15 cellular contexts compared by ENCODE assay signal in the genomic region with DNA sequence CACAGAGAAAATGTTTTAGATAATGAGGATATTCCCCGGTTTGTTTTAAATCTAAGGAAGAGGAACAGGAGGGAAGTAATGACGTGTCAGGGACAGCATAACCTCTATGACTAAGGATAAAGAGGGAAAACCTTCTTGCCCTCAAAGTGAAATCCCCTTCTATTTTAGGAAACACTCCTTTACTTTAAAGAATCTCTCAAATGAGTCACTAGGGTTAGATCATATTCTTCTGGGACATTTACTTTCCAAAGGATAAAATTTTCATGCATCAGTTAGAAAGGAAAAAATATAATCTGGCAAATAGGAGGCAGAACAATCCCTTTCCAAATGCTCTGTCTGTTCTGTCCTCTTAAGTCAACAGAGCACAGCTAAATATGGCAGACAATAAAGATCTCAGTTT. TPM values are rescaled to one million over a fixed set of nuclear protein-coding genes. Genes with fewer than 3 reads are reported as not detected.
DNase-seq lines count a peak whose midpoint lies in the region; ATAC-seq, FAIRE-seq and TF ChIP-seq lines count a peak whose summit lies in the region.
"Had no signal": no experiment of that assay in that cellular context is flagged by ENCODE, and none has a peak within 500 bp of the region (broad histone marks: within the 10 kb centered on the region; RNA-seq: fewer than 3 reads in every experiment).

No MANE protein-coding gene starts in this region.

- H2AFZ ChIP-seq in PC-3 (ENCODE audit: low read length) (no peak overlapping the region), osteoblast (ENCODE audit: low read length) (no peak overlapping the region), HepG2 (ENCODE audit: low read length) (no peak overlapping the region)

- POLR2A ChIA-PET in PC-3 (lab: Charles Lee; ENCODE audit: unreplicated experiment) (interaction anchor here (0.7 kb wide), 1 partner anchor 330 kb away, joined by 5 read pairs; no protein-coding TSS in a partner anchor), HepG2 (lab: Yijun Ruan, JAX) (no interaction called here)
- POLR2A ChIA-PET in activated CD4-positive, alpha-beta T cell treated with anti-CD3 and anti-CD28 coated beads, Interleukin-2, amount 10 ng/mL, durations not matched to agents 7 days and 5 days (lab: Charles Lee): no interaction called here

- H3K36me3 Mint-ChIP-seq in activated CD4-positive, alpha-beta T cell treated with anti-CD3 and anti-CD28 coated beads, Interleukin-2, amount 10 ng/mL, durations not matched to agents 7 days and 5 days (ENCODE audit: low read depth): no peaks in the 10 kb centered on the region
- H3K36me3 Mint-ChIP-seq: T-cell had no signal

- TF ChIP-seq CTCF in PC-3 (conservative IDR thresholded peaks at IDR 0.05; ENCODE audit: low read depth, low read length) (no peak), epithelial cell of proximal tubule (conservative IDR thresholded peaks at IDR 0.05; ENCODE audit: low read depth, low read length) (no peak), osteoblast (IDR thresholded peaks at IDR 0.05; ENCODE audit: extremely low read depth, low read depth, low read length) (no peak), HepG2 (CRISPR knock-in tag; IDR thresholded peaks at IDR 0.05) (no peak)

- no peaks in the 10 kb centered on the region for H3K9me3 Mint-ChIP-seq in activated CD4-positive, alpha-beta T cell treated with anti-CD3 and anti-CD28 coated beads, Interleukin-2, amount 10 ng/mL, durations not matched to agents 7 days and 5 days

- H3K27me3 ChIP-seq in PC-3 (ENCODE audit: low read length) (no peaks in the 10 kb centered on the region), osteoblast (ENCODE audit: insufficient read depth, low read length) (no peaks in the 10 kb centered on the region), HepG2 (ENCODE audit: control insufficient read depth in 1 of 2, insufficient read depth in 2 of 2, low read length in 2 of 2) (no peaks in the 10 kb centered on the region)
- H3K27me3 ChIP-seq: upper lobe of right lung had no signal

- H3K27ac ChIP-seq in PC-3 (ENCODE audit: low read length) (peak overlapping the region; percentile 77), osteoblast (ENCODE audit: low read depth, low read length) (peak overlapping the region; percentile 70), HepG2 (ENCODE audit: extremely low read length, insufficient read depth, low read length) (no peak overlapping the region)
- H3K27ac ChIP-seq: upper lobe of right lung had no signal

- H3K9me3 ChIP-seq in PC-3 (ENCODE audit: low read length) (no peaks in the 10 kb centered on the region), osteoblast (ENCODE audit: low read depth, low read length) (no peaks in the 10 kb centered on the region), HepG2 (ENCODE audit: low read length) (no peaks in the 10 kb centered on the region)

- H3K4me2 ChIP-seq in PC-3 (ENCODE audit: low read length) (peak overlapping the region; percentile 64), osteoblast (ENCODE audit: insufficient read depth, low read length) (peak overlapping the region; percentile 50), HepG2 (ENCODE audit: low read depth, low read length) (no peak overlapping the region)

- no peaks in the 10 kb centered on the region for H3K9me2 ChIP-seq in PC-3 (replicated peaks; ENCODE audit: low read length)

- BruUV-seq in PC-3 (replicated peaks; lab: Mats Ljungman, UMichigan): no TSS peak
- BruUV-seq in HepG2 (replicated peaks; lab: Mats Ljungman, UMichigan): no TSS peak

- FAIRE-seq in HepG2 (lab: Jason Lieb, UNC): no peak
- FAIRE-seq: colon, K562 had no signal

- H4K20me1 ChIP-seq in PC-3 (ENCODE audit: low read length) (no peaks in the 10 kb centered on the region), osteoblast (ENCODE audit: insufficient read depth, low read length) (no peaks in the 10 kb centered on the region), HepG2 (ENCODE audit: insufficient read depth, low read length) (no peaks in the 10 kb centered on the region)

- WGBS in HepG2 (ENCODE audit: low lambda C conversion rate): 2% methylated on average over 2 of the region's 2 CpGs

- H3F3A ChIP-seq in PC-3 (ENCODE audit: low read length, unreplicated experiment): no peaks in the 10 kb centered on the region

- CTCF ChIA-PET in PC-3 (lab: Charles Lee) (no interaction called here), HepG2 (lab: Yijun Ruan, JAX; ENCODE audit: low intra/inter-chr PET ratio, low total read pairs) (no interaction called here)
- CTCF ChIA-PET in activated CD4-positive, alpha-beta T cell treated with anti-CD3 and anti-CD28 coated beads, Interleukin-2, amount 10 ng/mL, durations not matched to agents 7 days and 5 days (lab: Charles Lee): no interaction called here

- intact Hi-C loops in PC-3 (cut with micrococcal nuclease) (loop anchor here (2.0 to 10.0 kb wide), 3 partner anchors 45 to 238 kb away; no protein-coding TSS in a partner anchor), HepG2 (cut with micrococcal nuclease; ENCODE audit: unreplicated experiment) (no loop called here)

- in situ Hi-C loops in HepG2 (cut with HindIII; ENCODE audit: extremely low pct_ligation_motif_present, low pct_unique_long_range_greater_than_20kb): no loop called here

- H3K4me1 ChIP-seq in PC-3 (ENCODE audit: insufficient read depth, low read length) (peaks cover 43% of the 10 kb centered on the region), osteoblast (ENCODE audit: insufficient read depth, low read length) (peaks cover 7% of the 10 kb centered on the region), HepG2 (ENCODE audit: insufficient read depth, low read length) (no peaks in the 10 kb centered on the region)

- no peak overlapping the region for H3K27ac Mint-ChIP-seq in activated CD4-positive, alpha-beta T cell treated with anti-CD3 and anti-CD28 coated beads, Interleukin-2, amount 10 ng/mL, durations not matched to agents 7 days and 5 days
- H3K27ac Mint-ChIP-seq: T-cell had no signal

- TF ChIP-seq EP300 in HepG2 (IDR thresholded peaks at IDR 0.05; ENCODE audit: low read depth in 2 of 2, low read length in 2 of 2): no peak
- no peak for TF ChIP-seq EP300 in HepG2 (CRISPR knock-in tag; IDR thresholded peaks at IDR 0.05; ENCODE audit: borderline replicate concordance)

- H3K79me2 ChIP-seq in PC-3 (ENCODE audit: low read length) (no peaks in the 10 kb centered on the region), osteoblast (ENCODE audit: insufficient read depth, low read length) (no peaks in the 10 kb centered on the region), HepG2 (ENCODE audit: insufficient read depth, low read length) (no peaks in the 10 kb centered on the region)

- DNase-seq in EH (ENCODE audit: low read depth) (peak; percentile 91), PC-3 (peak; percentile 86), epithelial cell of proximal tubule (ENCODE audit: low read depth) (peak; percentile 94), osteoblast (ENCODE audit: insufficient read length, low spot score, missing footprints) (peak; percentile 85), HepG2 (ENCODE audit: low spot score) (no peak), Ammon's horn (ENCODE audit: low spot score) (no peak)
- no peak for DNase-seq in activated CD4-positive, alpha-beta T cell treated with anti-CD3 and anti-CD28 coated beads, Interleukin-2, amount 10 ng/mL, durations not matched to agents 7 days and 5 days
- DNase-seq in activated CD4-positive, CD25-positive, alpha-beta regulatory T cell (lab: John Stamatoyannopoulos, UW): no peak
- DNase-seq: activated CD8-positive, alpha-beta memory T cell treated with anti-CD3 and anti-CD28 coated beads, Interleukin-2, amount 50 U/mL, for 48 hours; DND-41; occipital lobe; T-cell; upper lobe of right lung had no signal

- ATAC-seq in PC-3 (peak; percentile 78), HepG2 (no peak)
- ATAC-seq: K562, T-cell, upper lobe of right lung had no signal

- peak overlapping the region; percentile 7; the same call in 1 of the 2 replicates for H3K9ac ChIP-seq in PC-3 (ENCODE audit: low read length)
- H3K9ac ChIP-seq in HepG2 (ENCODE audit: insufficient read depth, low read depth, low read length): no peak overlapping the region

- H3K4me3 ChIP-seq in PC-3 (ENCODE audit: low read length) (no peak overlapping the region), epithelial cell of proximal tubule (ENCODE audit: low read depth, low read length) (no peak overlapping the region), osteoblast (ENCODE audit: insufficient read depth, low read length) (no peak overlapping the region), HepG2 (replicated peaks in 1 of 3; ENCODE audit: insufficient read depth in 1 of 3, low read depth in 2 of 3, low read length in 3 of 3) (no peak overlapping the region)
- H3K4me3 ChIP-seq: K562, upper lobe of right lung had no signal

- no peak overlapping the region for H3K4me3 Mint-ChIP-seq in activated CD4-positive, alpha-beta T cell treated with anti-CD3 and anti-CD28 coated beads, Interleukin-2, amount 10 ng/mL, durations not matched to agents 7 days and 5 days
- H3K4me3 Mint-ChIP-seq: T-cell had no signal

- H3K36me3 ChIP-seq in PC-3 (ENCODE audit: low read depth, low read length) (no peaks in the 10 kb centered on the region), osteoblast (ENCODE audit: insufficient read depth, low read length) (no peaks in the 10 kb centered on the region), HepG2 (replicated peaks in 1 of 2; ENCODE audit: control insufficient read depth in 1 of 2, insufficient read depth in 2 of 2, low read length in 2 of 2) (no peaks in the 10 kb centered on the region)
- H3K36me3 ChIP-seq: upper lobe of right lung had no signal

- TF ChIP-seq RAD21 in HepG2 (CRISPR knock-in tag; IDR thresholded peaks at IDR 0.05): no peak

- peaks cover 3% of the 10 kb centered on the region for H3K27me3 Mint-ChIP-seq in activated CD4-positive, alpha-beta T cell treated with anti-CD3 and anti-CD28 coated beads, Interleukin-2, amount 10 ng/mL, durations not matched to agents 7 days and 5 days

- no peak for TF ChIP-seq POLR2A in HepG2 (IDR thresholded peaks at IDR 0.05; ENCODE audit: insufficient read depth in 1 of 2, low read depth in 2 of 2, low read length in 2 of 2)

- H3K4me1 Mint-ChIP-seq in activated CD4-positive, alpha-beta T cell treated with anti-CD3 and anti-CD28 coated beads, Interleukin-2, amount 10 ng/mL, durations not matched to agents 7 days and 5 days: no peaks in the 10 kb centered on the region
- H3K4me1 Mint-ChIP-seq: T-cell had no signal

RNA-seq across cellular contexts. Expression of gene UBE2E2, which starts 43.2 kb away (rescaled TPM):
- total RNA-seq in PC-3 (2014; rRNA removed) (25.6 and 30.9 TPM in 2 replicates), epithelial cell of proximal tubule (32.5 and 98.0 TPM in 2 replicates), osteoblast (49.6 and 59.2 TPM in 2 replicates), HepG2 (2016; rRNA removed; fragmentation: Illumina TruSeq; extraction: Trizol) (0.77 and 0.81 TPM in 2 replicates)
- total RNA-seq in HepG2 (2016; cell fraction: cytosol; rRNA removed; fragmentation: Illumina TruSeq; extraction: Trizol; ENCODE audit: low read depth): 0.91 and 1.2 TPM in 2 replicates
- total RNA-seq in HepG2 (2016; cell fraction: insoluble cytoplasmic fraction; rRNA removed; fragmentation: Illumina TruSeq; extraction: Trizol): 0.73 and 2.1 TPM in 2 replicates
- total RNA-seq in HepG2 (2016; cell fraction: membrane; rRNA removed; fragmentation: Illumina TruSeq; extraction: Trizol): 1.3 and 2.3 TPM in 2 replicates
- 0.72 and 1.4 TPM in 2 replicates for total RNA-seq in HepG2 (2016; cell fraction: nucleus; rRNA removed; fragmentation: Illumina TruSeq; extraction: Trizol)
- 1.5 and 1.6 TPM in 2 replicates for polyA plus RNA-seq in HepG2 (2011; rRNA removed)
- polyA plus RNA-seq in HepG2 (2011; cell fraction: cytosol; rRNA removed): 1.4 and 2.9 TPM in 2 replicates
- polyA plus RNA-seq in HepG2 (2011; cell fraction: nucleus; rRNA removed): 1.6 and 2.5 TPM in 2 replicates
- polyA plus RNA-seq in HepG2 (2012): 1.2 and 1.6 TPM in 2 replicates
- polyA plus RNA-seq in HepG2 (2016; cell fraction: cytosol; fragmentation: Illumina TruSeq; extraction: Trizol; ENCODE audit: low read depth): 0.42 and 0.97 TPM in 2 replicates
- 0.75 and 1.1 TPM in 2 replicates for polyA plus RNA-seq in HepG2 (2016; cell fraction: insoluble cytoplasmic fraction; fragmentation: Illumina TruSeq; extraction: Trizol; ENCODE audit: low read depth)
- polyA plus RNA-seq in HepG2 (2016; cell fraction: membrane; fragmentation: Illumina TruSeq; extraction: Trizol; ENCODE audit: low read depth): 1.2 and 1.8 TPM in 2 replicates
- 0.52 and 1.6 TPM in 2 replicates for polyA plus RNA-seq in HepG2 (2016; cell fraction: nucleus; fragmentation: Illumina TruSeq; extraction: Trizol; ENCODE audit: insufficient read depth, low read depth)
- polyA minus RNA-seq in HepG2 (2011; rRNA and poly(A)+ RNA removed; ENCODE audit: low replicate concordance): 0.90 and 11.7 TPM in 2 replicates
- 0.70 and 2.5 TPM in 2 replicates for polyA minus RNA-seq in HepG2 (2011; cell fraction: cytosol; rRNA and poly(A)+ RNA removed)
- polyA minus RNA-seq in HepG2 (2011; cell fraction: nucleus; rRNA and poly(A)+ RNA removed): 2.2 and 6.5 TPM in 2 replicates
- total RNA-seq in activated CD4-positive, alpha-beta T cell treated with anti-CD3 and anti-CD28 coated beads, Interleukin-2, amount 10 ng/mL, durations not matched to agents 7 days and 5 days: 1 to 10 TPM; 1.7 to 4.7 TPM

Comparison
In these comparisons a context has a peak if more than half of its experiments do, and no peak if none do; other contexts are left out.
1. DNase-seq: peak in EH (single experiment), PC-3 (single experiment), epithelial cell of proximal tubule (single experiment) and osteoblast (single experiment); none in HepG2 (single experiment), activated CD4-positive, alpha-beta T cell treated with anti-CD3 and anti-CD28 coated beads, Interleukin-2, amount 10 ng/mL, durations not matched to agents 7 days and 5 days (single experiment), activated CD4-positive, CD25-positive, alpha-beta regulatory T cell (0 of 4) and Ammon's horn (single experiment).